Comparison of ENCODE assay signal across 9 cellular contexts in the genomic region with DNA sequence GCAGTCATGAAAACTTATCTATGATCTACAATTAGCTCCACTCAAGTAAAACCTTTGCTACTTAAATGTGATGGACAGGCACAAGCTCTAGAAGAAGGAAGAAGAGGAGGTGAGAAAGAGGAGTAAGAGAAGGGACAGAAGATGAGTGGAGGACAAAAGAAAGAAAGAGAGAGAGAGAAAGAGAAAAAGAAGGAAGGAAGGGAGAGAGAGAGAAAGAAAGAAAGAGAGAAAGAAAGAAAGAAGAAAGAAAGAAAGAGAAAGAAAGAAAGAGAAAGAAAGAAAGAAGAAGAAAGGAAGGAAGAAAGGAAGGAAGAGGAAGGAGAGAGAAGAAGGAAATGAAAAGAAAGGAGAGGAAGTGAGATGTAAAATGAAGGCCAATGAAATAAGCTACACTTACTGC. TPM values are rescaled to one million over a fixed set of nuclear protein-coding genes. Genes with fewer than 3 reads are reported as not detected.
"Had no signal": no experiment of that assay in that cellular context is flagged by ENCODE, and none has a peak within 500 bp of the region (broad histone marks: within the 10 kb centered on the region; RNA-seq: fewer than 3 reads in every experiment).

No MANE protein-coding gene starts in this region.

- H3K4me3 ChIP-seq: GM12878 had no signal

- DNase-seq: GDM1, GF-D8 had no signal

- ATAC-seq: GM12878 had no signal

- FAIRE-seq: G401.6, GM12878, GM12891, GM12892, GM18507, GM19239 had no signal

RNA-seq across cellular contexts. Expression of a gene that starts 2.2 kb away (rescaled TPM):
- total RNA-seq: G401, GM12878 had no signal
- polyA plus RNA-seq: GM12878 had no signal

RNA-seq across cellular contexts. Expression of a gene that starts 3.6 kb away (rescaled TPM):
- total RNA-seq: G401, GM12878 had no signal
- polyA plus RNA-seq: GM12878 had no signal

RNA-seq across cellular contexts. Expression of a gene that starts 7.7 kb away (rescaled TPM):
- total RNA-seq: G401, GM12878 had no signal
- polyA plus RNA-seq: GM12878 had no signal

RNA-seq across cellular contexts. Expression of a gene that starts 19.4 kb away (rescaled TPM):
- total RNA-seq: G401, GM12878 had no signal
- polyA plus RNA-seq: GM12878 had no signal

RNA-seq across cellular contexts. Expression of a gene that starts 25.1 kb away (rescaled TPM):
- total RNA-seq: G401, GM12878 had no signal
- polyA plus RNA-seq: GM12878 had no signal
